ENCODE assay signal across 11 cellular contexts in genomic region chr1:39573097-39573465, GRCh38. TPM values are rescaled to one million over a fixed set of nuclear protein-coding genes. Genes with fewer than 3 reads are reported as not detected.
DNase-seq lines count a peak whose midpoint lies in the region; ATAC-seq and TF ChIP-seq lines count a peak whose summit lies in the region.
"Had no signal": no experiment of that assay in that cellular context is flagged by ENCODE, and none has a peak within 500 bp of the region (broad histone marks: within the 10 kb centered on the region; RNA-seq: fewer than 3 reads in every experiment).

No MANE protein-coding gene starts in this region.

- H3K36me3 Mint-ChIP-seq in activated naive CD8-positive, alpha-beta T cell treated with anti-CD3 and anti-CD28 coated beads, Interleukin-2, amount 10 ng/mL, durations not matched to agents 7 days and 5 days: peaks cover 32% of the 10 kb centered on the region
- H3K36me3 Mint-ChIP-seq in mesothelial cell of epicardium: peaks cover 32% of the 10 kb centered on the region

- H3K4me3 ChIP-seq in BLaER1 (peak overlapping the region; percentile 99), HAP-1 (peak overlapping the region; percentile 77; the same call in 1 of the 2 replicates)

- POLR2A ChIA-PET in activated naive CD8-positive, alpha-beta T cell treated with anti-CD3 and anti-CD28 coated beads, Interleukin-2, amount 10 ng/mL, durations not matched to agents 7 days and 5 days (lab: Charles Lee): interaction anchor here (0.7 to 1.6 kb wide), 2 partner anchors 12 to 545 kb away, joined by 3 to 4 read pairs; no protein-coding TSS in a partner anchor

- peak overlapping the region; percentile 98 for H3K4me2 ChIP-seq in BLaER1

- H3K27ac Mint-ChIP-seq in activated naive CD8-positive, alpha-beta T cell treated with anti-CD3 and anti-CD28 coated beads, Interleukin-2, amount 10 ng/mL, durations not matched to agents 7 days and 5 days: peak overlapping the region; percentile 21
- H3K27ac Mint-ChIP-seq in mesothelial cell of epicardium: no peak overlapping the region

- H3K4me1 Mint-ChIP-seq in activated naive CD8-positive, alpha-beta T cell treated with anti-CD3 and anti-CD28 coated beads, Interleukin-2, amount 10 ng/mL, durations not matched to agents 7 days and 5 days: peaks cover 36% of the 10 kb centered on the region
- H3K4me1 Mint-ChIP-seq in mesothelial cell of epicardium: peaks cover 36% of the 10 kb centered on the region

- no peak for ATAC-seq in activated naive CD8-positive, alpha-beta T cell treated with anti-CD3 and anti-CD28 coated beads, Interleukin-2, amount 10 ng/mL, durations not matched to agents 7 days and 5 days (ENCODE audit: low read depth)
- no peak for ATAC-seq in GM21529 (IDR thresholded peaks at IDR 0.05; ENCODE audit: unreplicated experiment)

- H3K9ac ChIP-seq in BLaER1: peak overlapping the region; percentile 99; the same call in 1 of the 2 replicates

- H3K27me3 Mint-ChIP-seq in activated naive CD8-positive, alpha-beta T cell treated with anti-CD3 and anti-CD28 coated beads, Interleukin-2, amount 10 ng/mL, durations not matched to agents 7 days and 5 days: no peaks in the 10 kb centered on the region
- H3K27me3 Mint-ChIP-seq in mesothelial cell of epicardium (ENCODE audit: low read depth): no peaks in the 10 kb centered on the region

- H3K4me1 ChIP-seq in BLaER1 (peaks cover 30% of the 10 kb centered on the region), HAP-1 (peaks cover 11% of the 10 kb centered on the region)

- H4K20me1 ChIP-seq in BLaER1: peaks cover 81% of the 10 kb centered on the region

- H3K36me3 ChIP-seq in BLaER1 (peaks cover 75% of the 10 kb centered on the region), HAP-1 (replicated peaks) (peaks cover 79% of the 10 kb centered on the region)

- no peak for DNase-seq in HAP-1 (ENCODE audit: low spot score in 2 of 2)
- no peak for DNase-seq in activated naive CD8-positive, alpha-beta T cell treated with anti-CD3 and anti-CD28 coated beads, Interleukin-2, amount 10 ng/mL, durations not matched to agents 7 days and 5 days
- no peak for DNase-seq in mesothelial cell of epicardium (ENCODE audit: low spot score in 2 of 2, unreplicated experiment in 2 of 2)
- no peak for DNase-seq in Ammon's horn (ENCODE audit: low spot score)
- no peak for DNase-seq in putamen (ENCODE audit: low spot score)
- no peak for DNase-seq in Kasumi-1 (lab: John Stamatoyannopoulos, UW)
- DNase-seq: GDM1, T1000, tibial artery had no signal

- H3K4me3 Mint-ChIP-seq in activated naive CD8-positive, alpha-beta T cell treated with anti-CD3 and anti-CD28 coated beads, Interleukin-2, amount 10 ng/mL, durations not matched to agents 7 days and 5 days: peak overlapping the region; percentile 87
- peak overlapping the region; percentile 89 for H3K4me3 Mint-ChIP-seq in mesothelial cell of epicardium

- no peak for TF ChIP-seq CTCF in mesothelial cell of epicardium (IDR thresholded peaks at IDR 0.05; ENCODE audit: unreplicated experiment)

- H3K27ac ChIP-seq in BLaER1: no peak overlapping the region

- H3K27me3 ChIP-seq in BLaER1: no peaks in the 10 kb centered on the region
- no peaks in the 10 kb centered on the region for H3K27me3 ChIP-seq in HAP-1 (ENCODE audit: low read depth)
- H3K27me3 ChIP-seq: tibial artery had no signal

- in situ Hi-C loops in HAP-1 (cut with MboI; ENCODE audit: low sequenced_read_pairs): no loop called here

- H3K9me3 Mint-ChIP-seq in activated naive CD8-positive, alpha-beta T cell treated with anti-CD3 and anti-CD28 coated beads, Interleukin-2, amount 10 ng/mL, durations not matched to agents 7 days and 5 days: no peaks in the 10 kb centered on the region
- H3K9me3 Mint-ChIP-seq in mesothelial cell of epicardium: no peaks in the 10 kb centered on the region

- no peaks in the 10 kb centered on the region for H3K9me3 ChIP-seq in BLaER1
- no peaks in the 10 kb centered on the region for H3K9me3 ChIP-seq in HAP-1
- H3K9me3 ChIP-seq: tibial artery had no signal

RNA-seq across cellular contexts. Expression of gene PABPC4, which starts 3.5 kb away (rescaled TPM):
- total RNA-seq in activated naive CD8-positive, alpha-beta T cell treated with anti-CD3 and anti-CD28 coated beads, Interleukin-2, amount 10 ng/mL, durations not matched to agents 7 days and 5 days: 100 to 1,000 TPM; 198 TPM
- 307 to 325 TPM (median 319 TPM) in 3 replicates for total RNA-seq in mesothelial cell of epicardium
